In genomic region chr15:67823371-67824156, GRCh38 we compare ENCODE assay signal across 10 cellular contexts. TPM values are rescaled to one million over a fixed set of nuclear protein-coding genes. Genes with fewer than 3 reads are reported as not detected.
DNase-seq lines count a peak whose midpoint lies in the region; ATAC-seq, FAIRE-seq and TF ChIP-seq lines count a peak whose summit lies in the region.
"Had no signal": no experiment of that assay in that cellular context is flagged by ENCODE, and none has a peak within 500 bp of the region (broad histone marks: within the 10 kb centered on the region; RNA-seq: fewer than 3 reads in every experiment).

No MANE protein-coding gene starts in this region.

- no peak overlapping the region for H3K27ac ChIP-seq in coronary artery
- no peak overlapping the region for H3K27ac ChIP-seq in gastrocnemius medialis

- peak overlapping the region; percentile 81 for H3K27ac Mint-ChIP-seq in activated CD4-positive, alpha-beta T cell treated with anti-CD3 and anti-CD28 coated beads, Interleukin-2, amount 10 ng/mL, durations not matched to agents 7 days and 5 days
- H3K27ac Mint-ChIP-seq in stimulated activated effector memory CD8-positive, alpha-beta T cell treated with anti-CD3 and anti-CD28 coated beads, Interleukin-12 subunit alpha, Interleukin-12 subunit beta, amount 100 ng/mL, for 72 hours = peak overlapping the region; percentile 55

- TF ChIP-seq POLR2A in gastrocnemius medialis (IDR thresholded peaks at IDR 0.05) (no peak), GM12891 (IDR thresholded peaks at IDR 0.05; ENCODE audit: low read depth, low read length) (no peak)

- H3K36me3 ChIP-seq in gastrocnemius medialis = no peaks in the 10 kb centered on the region

- peaks cover 35% of the 10 kb centered on the region for H3K4me1 Mint-ChIP-seq in activated CD4-positive, alpha-beta T cell treated with anti-CD3 and anti-CD28 coated beads, Interleukin-2, amount 10 ng/mL, durations not matched to agents 7 days and 5 days
- peaks cover 57% of the 10 kb centered on the region for H3K4me1 Mint-ChIP-seq in stimulated activated effector memory CD8-positive, alpha-beta T cell treated with anti-CD3 and anti-CD28 coated beads, Interleukin-12 subunit alpha, Interleukin-12 subunit beta, amount 100 ng/mL, for 72 hours

- FAIRE-seq in GM12891 (lab: Jason Lieb, UNC) = no peak

- CTCF ChIA-PET in activated CD4-positive, alpha-beta T cell treated with anti-CD3 and anti-CD28 coated beads, Interleukin-2, amount 10 ng/mL, durations not matched to agents 7 days and 5 days (lab: Charles Lee) = no interaction called here

- peaks cover 10% of the 10 kb centered on the region for H3K36me3 Mint-ChIP-seq in activated CD4-positive, alpha-beta T cell treated with anti-CD3 and anti-CD28 coated beads, Interleukin-2, amount 10 ng/mL, durations not matched to agents 7 days and 5 days (ENCODE audit: low read depth)
- H3K36me3 Mint-ChIP-seq in stimulated activated effector memory CD8-positive, alpha-beta T cell treated with anti-CD3 and anti-CD28 coated beads, Interleukin-12 subunit alpha, Interleukin-12 subunit beta, amount 100 ng/mL, for 72 hours = peaks cover 21% of the 10 kb centered on the region

- intact Hi-C loops in gastrocnemius medialis (cut with DNase I; ENCODE audit: low total_unique reads) = no loop called here

- peak; percentile 41 for ATAC-seq in stimulated activated effector memory CD8-positive, alpha-beta T cell treated with anti-CD3 and anti-CD28 coated beads, Interleukin-12 subunit alpha, Interleukin-12 subunit beta, amount 100 ng/mL, for 72 hours
- no peak for ATAC-seq in gastrocnemius medialis

- in situ Hi-C loops in gastrocnemius medialis (cut with MboI; ENCODE audit: low sequenced_read_pairs in 4 of 4) = no loop called here

- peaks cover 72% of the 10 kb centered on the region for H3K27me3 Mint-ChIP-seq in activated CD4-positive, alpha-beta T cell treated with anti-CD3 and anti-CD28 coated beads, Interleukin-2, amount 10 ng/mL, durations not matched to agents 7 days and 5 days

- H3K9me3 ChIP-seq in gastrocnemius medialis = no peaks in the 10 kb centered on the region

- peak overlapping the region; percentile 62 for H3K4me3 Mint-ChIP-seq in activated CD4-positive, alpha-beta T cell treated with anti-CD3 and anti-CD28 coated beads, Interleukin-2, amount 10 ng/mL, durations not matched to agents 7 days and 5 days
- H3K4me3 Mint-ChIP-seq in stimulated activated effector memory CD8-positive, alpha-beta T cell treated with anti-CD3 and anti-CD28 coated beads, Interleukin-12 subunit alpha, Interleukin-12 subunit beta, amount 100 ng/mL, for 72 hours = peak overlapping the region; percentile 75

- H3K4me1 ChIP-seq in gastrocnemius medialis = peaks cover 6 to 11% of the 10 kb centered on the region in 2 donors

- H3K27me3 ChIP-seq in gastrocnemius medialis = peaks cover 91 to 93% (median 93%) of the 10 kb centered on the region in 3 donors

- no peaks in the 10 kb centered on the region for H3K9me3 Mint-ChIP-seq in activated CD4-positive, alpha-beta T cell treated with anti-CD3 and anti-CD28 coated beads, Interleukin-2, amount 10 ng/mL, durations not matched to agents 7 days and 5 days
- H3K9me3 Mint-ChIP-seq in stimulated activated effector memory CD8-positive, alpha-beta T cell treated with anti-CD3 and anti-CD28 coated beads, Interleukin-12 subunit alpha, Interleukin-12 subunit beta, amount 100 ng/mL, for 72 hours = no peaks in the 10 kb centered on the region

- POLR2A ChIA-PET in activated CD4-positive, alpha-beta T cell treated with anti-CD3 and anti-CD28 coated beads, Interleukin-2, amount 10 ng/mL, durations not matched to agents 7 days and 5 days (lab: Charles Lee) = no interaction called here

- H3K4me3 ChIP-seq in coronary artery (peak overlapping the region; percentile 54), gastrocnemius medialis (peak overlapping the region in 2 of 4 donors; percentile 7 to 13)

- TF ChIP-seq CTCF in coronary artery (IDR thresholded peaks at IDR 0.05) (no peak), gastrocnemius medialis (IDR thresholded peaks at IDR 0.05 in 4 of 5, conservative IDR thresholded peaks at IDR 0.05 in 1 of 5) (no peak)

- DNase-seq in activated CD4-positive, alpha-beta T cell treated with anti-CD3 and anti-CD28 coated beads, Interleukin-2, amount 10 ng/mL, durations not matched to agents 7 days and 5 days = no peak
- DNase-seq in activated CD4-positive, alpha-beta T cell treated with anti-CD3 and anti-CD28 coated beads for 1 hour = no peak
- DNase-seq in NCI-H748 (lab: John Stamatoyannopoulos, UW; ENCODE audit: unreplicated experiment) = peak; percentile 55
- no peak for DNase-seq in coronary artery (ENCODE audit: low spot score)
- peak in 1 of 2 donors; percentile 50 for DNase-seq in stimulated activated effector memory CD8-positive, alpha-beta T cell treated with anti-CD3 and anti-CD28 coated beads, Interleukin-12 subunit alpha, Interleukin-12 subunit beta, amount 100 ng/mL, for 72 hours (ENCODE audit: low spot score in 2 of 2)
- no peak for DNase-seq in gastrocnemius medialis
- DNase-seq in GM12891 (ENCODE audit: insufficient read length, low spot score) = no peak
- no peak for DNase-seq in NCI-H226
- DNase-seq: Right ventricle myocardium superior had no signal

TF ChIP-seq in GM12891, 5 proteins besides CTCF, POLR2A, EP300 and RAD21:
- TF ChIP-seq PAX5 (IDR thresholded peaks at IDR 0.05; ENCODE audit: insufficient read depth, low read length, severe bottlenecking) (no peak), POU2F2 (IDR thresholded peaks at IDR 0.05; ENCODE audit: low read depth, low read length) (no peak), POLR2AphosphoS5 (IDR thresholded peaks at IDR 0.05; ENCODE audit: low read depth, low read length) (no peak), SPI1 (IDR thresholded peaks at IDR 0.05; ENCODE audit: low read depth, low read length) (no peak), TAF1 (IDR thresholded peaks at IDR 0.05; ENCODE audit: low read depth, low read length) (no peak)

RNA-seq across cellular contexts. Expression of gene SKOR1, which starts 1.7 kb away (rescaled TPM):
- total RNA-seq in activated CD4-positive, alpha-beta T cell treated with anti-CD3 and anti-CD28 coated beads, Interleukin-2, amount 10 ng/mL, durations not matched to agents 7 days and 5 days = under 1 TPM; 0.29 to 0.30 TPM
- 1 to 10 TPM in 1 of 4 donors, under 1 TPM in 3; 0.13 to 2.1 (median 0.25) TPM for total RNA-seq in gastrocnemius medialis
- 0.05 TPM for polyA plus RNA-seq in GM12891 (2012; ENCODE audit: low read depth, missing spikeins)

RNA-seq across cellular contexts. Expression of gene RNU6-1, which starts 16.3 kb away (rescaled TPM):
- total RNA-seq in activated CD4-positive, alpha-beta T cell treated with anti-CD3 and anti-CD28 coated beads, Interleukin-2, amount 10 ng/mL, durations not matched to agents 7 days and 5 days = not detected
- total RNA-seq in gastrocnemius medialis = not detected
- not detected for polyA plus RNA-seq in GM12891 (2012; ENCODE audit: low read depth, missing spikeins)
- total RNA-seq: lower leg skin, Right ventricle myocardium superior had no signal
